10 cellular contexts compared by ENCODE assay signal in the genomic region with DNA sequence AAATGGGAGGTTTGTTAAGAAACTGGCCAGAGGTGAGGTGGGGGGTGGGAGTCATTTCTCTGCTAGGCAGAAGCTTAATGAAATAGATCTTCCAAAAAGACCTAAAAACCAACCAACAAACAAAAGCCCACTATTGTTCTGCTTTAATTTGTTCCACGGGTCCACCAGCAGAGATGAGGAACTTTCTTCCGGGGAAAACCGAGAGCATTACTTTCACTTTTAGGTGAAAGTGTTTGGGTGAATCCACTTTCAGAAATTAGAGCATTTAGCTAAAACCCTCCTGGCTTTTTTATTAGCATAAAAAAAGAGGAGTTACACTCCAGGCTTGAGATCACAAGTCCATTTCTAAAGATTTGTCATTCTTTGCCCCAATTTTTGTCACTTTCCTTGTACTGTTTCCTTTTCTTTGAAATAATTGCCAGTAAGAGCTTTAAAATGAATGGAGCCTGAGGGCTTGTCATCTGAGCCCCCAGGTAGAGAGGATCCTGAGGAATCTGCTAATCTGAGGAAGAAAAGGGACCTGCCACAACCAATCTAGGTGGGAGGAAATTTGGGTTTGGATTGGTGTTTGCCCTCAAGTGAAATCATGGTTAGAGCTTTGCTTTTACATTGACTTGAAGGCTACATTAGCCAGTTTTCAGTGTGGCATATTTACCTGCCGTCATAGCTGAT.
DNase-seq lines count a peak whose midpoint lies in the region; ATAC-seq and TF ChIP-seq lines count a peak whose summit lies in the region.
"Had no signal": no experiment of that assay in that cellular context is flagged by ENCODE, and none has a peak within 500 bp of the region (broad histone marks: within the 10 kb centered on the region; RNA-seq: fewer than 3 reads in every experiment).

No MANE protein-coding gene starts in this region.

- peak; percentile 30 for DNase-seq in GM03348 (ENCODE audit: low spot score)
- DNase-seq in SK-MEL-5 (ENCODE audit: low read depth, low spot score) = peak; percentile 50
- no peak for DNase-seq in right cardiac atrium
- no peak for DNase-seq in sigmoid colon
- no peak for DNase-seq in SKM-1 treated with dmso at 0.1 percent for 144 hours (lab: John Stamatoyannopoulos, UW; ENCODE audit: unreplicated experiment)
- no peak for DNase-seq in GDM1 (lab: John Stamatoyannopoulos, UW)
- DNase-seq: activated CD4-positive, CD25-positive, alpha-beta regulatory T cell treated with anti-CD3 and anti-CD28 coated beads, Interleukin-2, amount 50 U/mL, for 72 hours had no signal

- WGBS in right cardiac atrium = 41% methylated on average over 4 of the region's 4 CpGs
- WGBS in sigmoid colon, 2 donors = 51 to 61% methylated on average over 4 of the region's 4 CpGs

- H3K9me3 ChIP-seq in right cardiac atrium (ENCODE audit: control insufficient read depth, low read length) (no peaks in the 10 kb centered on the region), sigmoid colon (no peaks in the 10 kb centered on the region)

- H3K27me3 ChIP-seq in right cardiac atrium (ENCODE audit: control insufficient read depth, insufficient read depth) (no peaks in the 10 kb centered on the region), sigmoid colon (no peaks in the 10 kb centered on the region)

- no peaks in the 10 kb centered on the region for H3K36me3 ChIP-seq in sigmoid colon

- H3K27ac ChIP-seq in right cardiac atrium (ENCODE audit: low read length) (no peak overlapping the region), sigmoid colon (no peak overlapping the region)
- H3K27ac ChIP-seq: KMS-11 had no signal

- no peaks in the 10 kb centered on the region for H3K4me1 ChIP-seq in right cardiac atrium (ENCODE audit: control insufficient read depth, insufficient read depth, low read length)
- H3K4me1 ChIP-seq in sigmoid colon = peaks cover 0 to 6% (median 2%) of the 10 kb centered on the region in 4 donors

- ATAC-seq in right cardiac atrium (no peak), HG02678 (IDR thresholded peaks at IDR 0.05; ENCODE audit: unreplicated experiment) (no peak), HG03342 (IDR thresholded peaks at IDR 0.05; ENCODE audit: unreplicated experiment) (no peak)

- TF ChIP-seq EP300 in sigmoid colon (IDR thresholded peaks at IDR 0.05) = no peak

- in situ Hi-C loops in SK-MEL-5 (cut with HindIII; ENCODE audit: low pct_unique_long_range_greater_than_20kb, low sequenced_read_pairs) = no loop called here

- no peak for TF ChIP-seq POLR2A in sigmoid colon (IDR thresholded peaks at IDR 0.05)

- H3K4me3 ChIP-seq in right cardiac atrium (ENCODE audit: low read length) (peak overlapping the region; percentile 72), sigmoid colon (peak overlapping the region in 3 of 4 donors; percentile 11 to 41 (median 40))

- intact Hi-C loops in right cardiac atrium (cut with DNase I) (no loop called here), sigmoid colon (cut with DNase I) (no loop called here)

- TF ChIP-seq CTCF in sigmoid colon (IDR thresholded peaks at IDR 0.05) = no peak

Comparison
In these comparisons a context has a peak if more than half of its experiments do, and no peak if none do; other contexts are left out.
1. DNase-seq: peak in GM03348 (single experiment) and SK-MEL-5 (single experiment); none in right cardiac atrium (0 of 3), sigmoid colon (single experiment), SKM-1 treated with dmso at 0.1 percent for 144 hours (single experiment) and GDM1 (single experiment).